9 cellular contexts compared by ENCODE assay signal in the genomic region with DNA sequence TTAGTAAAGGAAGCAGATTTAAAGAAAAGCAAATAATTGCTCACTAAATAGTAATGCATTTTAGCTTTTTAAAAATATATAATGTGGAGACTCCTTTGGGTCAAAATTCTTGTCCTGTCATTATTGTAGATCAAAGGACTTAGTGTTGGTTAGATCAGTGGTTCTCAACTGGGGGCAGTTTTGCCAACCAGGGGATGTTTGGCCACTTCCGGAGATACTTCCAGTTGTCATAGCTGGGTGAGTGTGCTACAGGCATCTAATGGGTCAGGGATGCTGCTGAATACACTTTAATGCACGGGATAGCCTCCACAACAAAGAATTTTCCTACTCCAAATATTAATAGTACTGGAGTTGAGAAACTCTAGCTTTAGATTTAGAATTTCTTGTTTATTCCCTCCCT.
DNase-seq lines count a peak whose midpoint lies in the region; FAIRE-seq and TF ChIP-seq lines count a peak whose summit lies in the region.
"Had no signal": no experiment of that assay in that cellular context is flagged by ENCODE, and none has a peak within 500 bp of the region (broad histone marks: within the 10 kb centered on the region; RNA-seq: fewer than 3 reads in every experiment).

No MANE protein-coding gene starts in this region.

- H3K9me3 ChIP-seq in SJSA1 (replicated peaks) (no peaks in the 10 kb centered on the region), thyroid gland (no peaks in the 10 kb centered on the region)

- intact Hi-C loops in activated CD4-positive, alpha-beta memory T cell treated with anti-CD3 and anti-CD28 coated beads for 36 hours (cut with micrococcal nuclease): loop anchor here (1.0 to 10.0 kb wide), 7 partner anchors 9 to 1516 kb away; a partner anchor contains a TSS
- intact Hi-C loops in thyroid gland (cut with DNase I): no loop called here

- H3K4me1 ChIP-seq in SJSA1 (replicated peaks) (peaks cover 18% of the 10 kb centered on the region), thyroid gland (peaks cover 27 to 47% of the 10 kb centered on the region in 2 donors)

- CTCF ChIA-PET in activated CD4-positive, alpha-beta memory T cell treated with anti-CD3 and anti-CD28 coated beads, Interleukin-2, amount 10 ng/mL, durations not matched to agents 7 days and 5 days (lab: Charles Lee): interaction anchor here (4.6 kb wide), 1 partner anchor 107 kb away, joined by 21 read pairs; no protein-coding TSS in a partner anchor
- CTCF ChIA-PET in activated CD4-positive, alpha-beta memory T cell treated with anti-CD3 and anti-CD28 coated beads for 36 hours (lab: Charles Lee): interaction anchor here (3.9 kb wide), 1 partner anchor 67 kb away, joined by 19 read pairs; no protein-coding TSS in a partner anchor

- TF ChIP-seq CTCF in thyroid gland (IDR thresholded peaks at IDR 0.05): no peak

- H3K27ac ChIP-seq in SJSA1 (peak overlapping the region; percentile 30; the same call in 1 of the 2 replicates), thyroid gland (peak overlapping the region; percentile 86 to 90 (median 87)), caudate nucleus (ENCODE audit: low read depth, low read length) (no peak overlapping the region)

- no peaks in the 10 kb centered on the region for H3K27me3 ChIP-seq in SJSA1 (replicated peaks)
- no peaks in the 10 kb centered on the region for H3K27me3 ChIP-seq in thyroid gland

- peak overlapping the region; percentile 69 for H3K27ac Mint-ChIP-seq in activated CD4-positive, alpha-beta memory T cell treated with anti-CD3 and anti-CD28 coated beads, Interleukin-2, amount 10 ng/mL, durations not matched to agents 7 days and 5 days
- no peak overlapping the region for H3K27ac Mint-ChIP-seq in activated CD4-positive, alpha-beta memory T cell treated with anti-CD3 and anti-CD28 coated beads for 36 hours

- H3K4me3 ChIP-seq in SJSA1 (no peak overlapping the region), thyroid gland (replicated peaks in 1 of 3) (no peak overlapping the region)

- FAIRE-seq in islet of Langerhans (lab: Jason Lieb, UNC): peak; percentile 27

- peak overlapping the region; percentile 55 for H3K4me3 Mint-ChIP-seq in activated CD4-positive, alpha-beta memory T cell treated with anti-CD3 and anti-CD28 coated beads, Interleukin-2, amount 10 ng/mL, durations not matched to agents 7 days and 5 days
- H3K4me3 Mint-ChIP-seq in activated CD4-positive, alpha-beta memory T cell treated with anti-CD3 and anti-CD28 coated beads for 36 hours: no peak overlapping the region

- 73 to 74% methylated on average over 2 of the region's 2 CpGs for WGBS in thyroid gland, 2 donors

- DNase-seq in activated CD4-positive, alpha-beta memory T cell treated with anti-CD3 and anti-CD28 coated beads, Interleukin-2, amount 10 ng/mL, durations not matched to agents 7 days and 5 days: no peak
- no peak for DNase-seq in activated CD4-positive, alpha-beta memory T cell treated with anti-CD3 and anti-CD28 coated beads for 36 hours
- DNase-seq in SJSA1 (ENCODE audit: low read depth in 1 of 2, low spot score in 2 of 2): no peak
- no peak for DNase-seq in thyroid gland
- DNase-seq in GM19240 (ENCODE audit: insufficient read length, low spot score): no peak
- no peak for DNase-seq in caudate nucleus (lab: John Stamatoyannopoulos, UW)
- no peak for DNase-seq in cerebellar cortex (ENCODE audit: low spot score)
- DNase-seq: amniotic stem cell had no signal

- POLR2A ChIA-PET in activated CD4-positive, alpha-beta memory T cell treated with anti-CD3 and anti-CD28 coated beads, Interleukin-2, amount 10 ng/mL, durations not matched to agents 7 days and 5 days (lab: Charles Lee): interaction anchor here (0.7 kb wide), 1 partner anchor 1122 kb away, joined by 3 read pairs; no protein-coding TSS in a partner anchor
- POLR2A ChIA-PET in activated CD4-positive, alpha-beta memory T cell treated with anti-CD3 and anti-CD28 coated beads for 36 hours (lab: Charles Lee): interaction anchor here (1.2 to 1.7 kb wide), 2 partner anchors 35 to 59 kb away, joined by 3 to 4 read pairs; no protein-coding TSS in a partner anchor

- H3K9me3 Mint-ChIP-seq in activated CD4-positive, alpha-beta memory T cell treated with anti-CD3 and anti-CD28 coated beads, Interleukin-2, amount 10 ng/mL, durations not matched to agents 7 days and 5 days: peaks cover 3% of the 10 kb centered on the region
- H3K9me3 Mint-ChIP-seq in activated CD4-positive, alpha-beta memory T cell treated with anti-CD3 and anti-CD28 coated beads for 36 hours: peaks cover 2% of the 10 kb centered on the region

- peaks cover 31% of the 10 kb centered on the region for H3K4me1 Mint-ChIP-seq in activated CD4-positive, alpha-beta memory T cell treated with anti-CD3 and anti-CD28 coated beads, Interleukin-2, amount 10 ng/mL, durations not matched to agents 7 days and 5 days
- H3K4me1 Mint-ChIP-seq in activated CD4-positive, alpha-beta memory T cell treated with anti-CD3 and anti-CD28 coated beads for 36 hours (ENCODE audit: low read depth): peaks cover 67% of the 10 kb centered on the region

- H3K36me3 Mint-ChIP-seq in activated CD4-positive, alpha-beta memory T cell treated with anti-CD3 and anti-CD28 coated beads, Interleukin-2, amount 10 ng/mL, durations not matched to agents 7 days and 5 days (ENCODE audit: low read depth): no peaks in the 10 kb centered on the region
- peaks cover 10% of the 10 kb centered on the region for H3K36me3 Mint-ChIP-seq in activated CD4-positive, alpha-beta memory T cell treated with anti-CD3 and anti-CD28 coated beads for 36 hours

- H3K27me3 Mint-ChIP-seq in activated CD4-positive, alpha-beta memory T cell treated with anti-CD3 and anti-CD28 coated beads, Interleukin-2, amount 10 ng/mL, durations not matched to agents 7 days and 5 days: no peaks in the 10 kb centered on the region
- H3K27me3 Mint-ChIP-seq in activated CD4-positive, alpha-beta memory T cell treated with anti-CD3 and anti-CD28 coated beads for 36 hours: peaks cover 2% of the 10 kb centered on the region

- H3K36me3 ChIP-seq in SJSA1 (peaks cover 10% of the 10 kb centered on the region; the same call in 1 of the 2 replicates), thyroid gland (no peaks in the 10 kb centered on the region)

- no peak for TF ChIP-seq POLR2A in thyroid gland (IDR thresholded peaks at IDR 0.05)
